Comparison of ENCODE assay signal across 26 cellular contexts in the genomic region with DNA sequence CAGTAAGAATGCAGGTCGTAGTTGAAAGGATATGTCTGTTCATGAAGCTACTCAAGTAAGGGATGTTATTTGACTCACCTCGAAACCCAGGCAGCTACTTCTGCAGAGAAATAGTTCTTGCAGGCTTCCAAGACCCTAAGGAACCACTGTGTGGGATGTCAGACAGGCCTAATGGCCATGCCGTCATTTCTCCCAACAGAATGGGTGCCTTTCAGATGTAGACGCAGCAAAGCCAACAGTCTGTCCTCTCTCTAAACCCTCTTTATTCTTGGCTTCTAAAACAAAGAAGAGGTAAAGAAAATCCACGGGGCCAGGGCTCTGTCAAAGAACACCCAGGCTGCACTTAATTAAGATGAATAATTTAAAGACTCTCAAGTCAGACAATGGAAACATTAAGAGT.
"Had no signal": no experiment of that assay in that cellular context is flagged by ENCODE, and none has a peak within 500 bp of the region (broad histone marks: within the 10 kb centered on the region; RNA-seq: fewer than 3 reads in every experiment).

No MANE protein-coding gene starts in this region.

- H3K9me3 ChIP-seq: SJSA1, SK-N-SH had no signal

- H3K27ac ChIP-seq: HL-60, SJSA1 had no signal

- H3K27ac Mint-ChIP-seq: IgD-negative memory B cell, T-cell had no signal

- H3K27me3 ChIP-seq: SJSA1 had no signal

- H3K9me3 Mint-ChIP-seq: T-cell had no signal

- H3K4me3 ChIP-seq: SJSA1 had no signal

- H3K36me3 ChIP-seq: SJSA1 had no signal

- H3K4me2 ChIP-seq: SK-N-SH had no signal

- H3K9ac ChIP-seq: SK-N-SH had no signal

- H3K4me1 ChIP-seq: SJSA1 had no signal

- DNase-seq: KBM-7, MV-4-11, NCI-H1048, NCI-H1105, NCI-H1417 treated with DMSO at 0.1 percent for 48 hours, NCI-H146, NCI-H1694 treated with DMSO at 0.1 percent for 48 hours, NCI-H1930, NCI-H2081, NCI-H2107, NCI-H226, NCI-H446, NCI-H510A, NCI-H524 treated with DMSO at 0.1 percent for 48 hours, NCI-H69, NCI-H774, Right ventricle myocardium superior, RPMI8226, SIG-M5, SK-N-SH, SW 1271, T-cell had no signal

- H3K4me3 Mint-ChIP-seq: IgD-negative memory B cell, T-cell had no signal

- ATAC-seq: T-cell had no signal

- FAIRE-seq: RCC 7860 had no signal

- H3K36me3 Mint-ChIP-seq: T-cell had no signal

- H3K27me3 Mint-ChIP-seq: T-cell had no signal
